25 cellular contexts compared by ENCODE assay signal in genomic region chr7:130234078-130234477, GRCh38. TPM values are rescaled to one million over a fixed set of nuclear protein-coding genes. Genes with fewer than 3 reads are reported as not detected.
"Had no signal": no experiment of that assay in that cellular context is flagged by ENCODE, and none has a peak within 500 bp of the region (broad histone marks: within the 10 kb centered on the region; RNA-seq: fewer than 3 reads in every experiment).

No MANE protein-coding gene starts in this region.

- ATAC-seq: HepG2 had no signal

- H3K36me3 ChIP-seq: SJSA1 had no signal

- H3K27me3 ChIP-seq: SJSA1 had no signal

- H3K4me3 ChIP-seq: SJSA1, SK-N-MC had no signal

- FAIRE-seq: HepG2, RCC 7860 had no signal

- H3K4me1 ChIP-seq: SJSA1 had no signal

- H3K9me3 ChIP-seq: SJSA1 had no signal

- H3K4me2 ChIP-seq: KMS-11 had no signal

- H3K9ac ChIP-seq: KMS-11 had no signal

- DNase-seq: IMR-90, Kasumi-1, MM.1S, NCI-H1092 treated with DMSO at 0.1 percent for 48 hours, NCI-H1436, NCI-H1694 treated with DMSO at 0.1 percent for 48 hours, NCI-H1930, NCI-H2081, NCI-H2107, NCI-H2227 treated with DMSO at 0.1 percent for 48 hours, NCI-H446, NCI-H510A, NCI-H524 treated with DMSO at 0.1 percent for 48 hours, NCI-H69, NCI-H774, Right ventricle myocardium superior, RPMI8226, SIG-M5 had no signal

- H3K27ac ChIP-seq: KMS-11, SJSA1, SK-N-MC had no signal

RNA-seq across cellular contexts. Expression of gene SSMEM1, which starts 26.4 kb away (rescaled TPM):
- total RNA-seq: HepG2, HT1080, IMR-90, M059J, Right ventricle myocardium superior, SJSA1 had no signal
- polyA plus RNA-seq: HepG2 had no signal

RNA-seq across cellular contexts. Expression of gene CPA2, which starts 32.6 kb away (rescaled TPM):
- total RNA-seq: HepG2, HT1080, IMR-90, Right ventricle myocardium superior, SJSA1 had no signal
- polyA plus RNA-seq: HepG2 had no signal

RNA-seq across cellular contexts. Expression of gene CPA4, which starts 58.9 kb away (rescaled TPM):
- total RNA-seq: Right ventricle myocardium superior had no signal
